ENCODE assay signal across 1 cellular context in the genomic region with DNA sequence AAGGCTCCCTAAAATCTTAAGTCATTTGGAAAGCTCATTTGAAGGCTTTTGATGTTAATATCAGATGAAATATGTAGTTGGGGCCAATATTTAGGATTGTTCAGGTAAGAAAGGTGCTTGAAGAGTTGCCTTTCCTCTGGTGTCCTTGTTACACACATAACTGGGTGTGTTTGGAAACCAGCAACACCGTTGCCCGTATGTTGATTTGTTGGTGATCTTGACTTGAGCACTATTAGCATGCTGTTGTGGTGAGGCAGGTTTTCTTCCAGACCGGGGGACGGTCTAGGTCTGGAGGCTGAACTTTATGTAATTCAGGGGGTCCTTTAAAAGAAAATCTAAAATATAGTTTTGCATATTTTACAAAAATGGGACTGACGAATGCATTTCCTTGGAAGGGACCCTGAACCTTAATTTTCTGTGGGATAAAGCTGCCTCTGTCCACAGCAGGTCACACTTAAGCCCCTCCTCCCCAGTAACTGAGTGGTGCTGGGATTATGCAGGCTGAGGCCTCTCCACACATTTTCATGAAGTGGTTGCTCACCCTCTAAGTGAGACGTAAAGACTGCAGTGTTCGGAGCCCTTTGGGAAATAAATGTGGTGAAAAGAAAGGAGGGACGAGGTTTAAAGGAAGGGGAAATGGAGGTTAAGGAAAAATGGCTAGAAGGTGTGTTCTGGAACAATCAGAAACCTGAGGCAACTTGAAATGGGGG.
TF ChIP-seq lines count a peak whose summit lies in the region.

No MANE protein-coding gene starts in this region.

TF ChIP-seq in HCT116, 20 proteins besides CTCF, POLR2A, EP300 and RAD21 (continued from another document):
- TF ChIP-seq MAX (IDR thresholded peaks at IDR 0.05): no peak
- TF ChIP-seq, protein P1, sequence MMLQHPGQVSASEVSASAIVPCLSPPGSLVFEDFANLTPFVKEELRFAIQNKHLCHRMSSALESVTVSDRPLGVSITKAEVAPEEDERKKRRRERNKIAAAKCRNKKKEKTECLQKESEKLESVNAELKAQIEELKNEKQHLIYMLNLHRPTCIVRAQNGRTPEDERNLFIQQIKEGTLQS (IDR thresholded peaks at IDR 0.05): no peak
